ENCODE assay signal across 8 cellular contexts in the genomic region with DNA sequence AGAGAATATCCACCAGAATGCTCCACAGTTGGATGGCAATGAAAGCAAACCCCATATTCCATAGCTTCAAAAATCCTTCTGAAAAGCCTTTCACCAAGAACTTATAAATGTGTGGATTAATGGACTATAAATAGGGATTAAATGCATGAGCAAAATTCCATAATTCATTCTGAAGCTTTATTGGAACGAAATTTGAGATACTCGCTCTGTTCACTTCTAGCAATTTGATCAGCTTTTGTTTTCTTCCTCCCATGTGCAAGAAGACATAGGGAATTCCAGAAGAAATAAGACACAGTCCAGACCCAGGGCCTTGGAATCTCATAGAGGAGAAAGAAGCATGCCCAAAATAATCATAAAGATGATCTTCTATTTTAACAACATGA.
"Had no signal": no experiment of that assay in that cellular context is flagged by ENCODE, and none has a peak within 500 bp of the region (broad histone marks: within the 10 kb centered on the region; RNA-seq: fewer than 3 reads in every experiment).

No MANE protein-coding gene starts in this region.

- H3K36me3 ChIP-seq: HAP-1 had no signal

- H3K27ac Mint-ChIP-seq: HFFc6 had no signal

- H3K9me3 ChIP-seq: HAP-1 had no signal

- H3K4me3 Mint-ChIP-seq: HFFc6 had no signal

- H3K27ac ChIP-seq: GM23248 had no signal

- DNase-seq: GM23248, GOT3, H7, HFFc6, IMR-90, KBM-7 had no signal

- H2AFZ ChIP-seq: GM23248 had no signal

- ATAC-seq: HCT116 had no signal

- H3K4me3 ChIP-seq: GM23248, HAP-1 had no signal

- H3K4me1 ChIP-seq: HAP-1 had no signal
